Comparison of ENCODE assay signal across 34 cellular contexts in the genomic region with DNA sequence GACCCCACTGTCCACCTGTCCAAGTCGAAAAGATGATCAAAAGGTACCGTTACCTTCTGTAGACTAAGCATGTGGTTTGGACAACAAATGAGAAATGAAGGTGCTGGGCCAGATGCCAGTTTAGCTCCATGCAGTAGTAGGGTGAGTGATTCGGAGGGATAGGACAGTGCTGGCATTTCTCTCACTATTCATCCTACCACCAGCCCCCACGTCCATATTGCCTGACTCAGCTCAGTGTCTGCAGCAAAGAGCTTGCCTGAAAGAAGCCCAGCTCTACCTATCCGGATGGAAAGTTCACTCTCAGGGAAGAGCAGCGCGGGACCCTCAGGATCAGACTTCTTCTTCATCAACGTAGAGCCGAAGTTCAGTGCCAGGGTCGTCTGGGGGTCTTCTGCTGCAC.
"Had no signal": no experiment of that assay in that cellular context is flagged by ENCODE, and none has a peak within 500 bp of the region (broad histone marks: within the 10 kb centered on the region; RNA-seq: fewer than 3 reads in every experiment).

No MANE protein-coding gene starts in this region.

- ATAC-seq: activated CD8-positive, alpha-beta T cell treated with anti-CD3 and anti-CD28 coated beads for 36 hours; activated naive CD4-positive, alpha-beta T cell treated with anti-CD3 and anti-CD28 coated beads, Interleukin-2, amount 50 U/mL, for 72 hours; activated T-cell treated with anti-CD3 and anti-CD28 coated beads, Interleukin-2, amount 50 U/mL, for 4 hours; activated T-cell treated with anti-CD3 and anti-CD28 coated beads, Interleukin-2, amount 50 U/mL, for 72 hours; activated T-helper 17 cell treated with anti-CD3 and anti-CD28 coated beads, Interleukin-2, amount 50 U/mL, for 72 hours; body of pancreas had no signal

- DNase-seq: activated B cell treated with CpG ODN at 0.5 μM for 24 hours; activated CD4-positive, alpha-beta memory T cell treated with anti-CD3 and anti-CD28 coated beads for 36 hours; activated CD4-positive, alpha-beta T cell treated with anti-CD3 and anti-CD28 coated beads for 4 hours; activated CD4-positive, alpha-beta T cell treated with anti-CD3 and anti-CD28 coated beads, Interleukin-2, amount 10 ng/mL, durations not matched to agents 24 days and 14 days; activated CD4-positive, alpha-beta T cell treated with anti-CD3 and anti-CD28 coated beads, Interleukin-2, amount 50 U/mL, for 1 hour; activated CD4-positive, alpha-beta T cell treated with anti-CD3 and anti-CD28 coated beads, Interleukin-2, amount 50 U/mL, for 4 hours; activated CD4-positive, CD25-positive, alpha-beta regulatory T cell treated with anti-CD3 and anti-CD28 coated beads, Interleukin-2, amount 50 U/mL, for 72 hours; activated CD8-positive, alpha-beta memory T cell treated with anti-CD3 and anti-CD28 coated beads, Interleukin-2, amount 50 U/mL, for 4 hours; activated CD8-positive, alpha-beta T cell treated with anti-CD3 and anti-CD28 coated beads for 36 hours; activated effector memory CD4-positive, alpha-beta T cell treated with anti-CD3 and anti-CD28 coated beads, Interleukin-2, amount 50 U/mL, for 16 hours; activated gamma-delta T cell treated with Interleukin-2 at 50 U/mL for 16 hours; activated naive CD4-positive, alpha-beta T cell; activated naive CD4-positive, alpha-beta T cell treated with anti-CD3 and anti-CD28 coated beads for 36 hours; activated naive CD4-positive, alpha-beta T cell treated with anti-CD3 and anti-CD28 coated beads, Interleukin-2, amount 50 U/mL, for 16 hours; activated naive CD8-positive, alpha-beta T cell treated with anti-CD3 and anti-CD28 coated beads for 36 hours; activated T-cell treated with anti-CD3 and anti-CD28 coated beads for 4 hours; activated T-cell treated with anti-CD3 and anti-CD28 coated beads, Interleukin-2, amount 50 U/mL, for 1 hour; activated T-cell treated with anti-CD3 and anti-CD28 coated beads, Interleukin-2, amount 50 U/mL, for 4 hours; activated T-cell treated with anti-CD3 and anti-CD28 coated beads, Interleukin-2, amount 50 U/mL, for 72 hours; adrenal gland; amniotic stem cell; aorta; body of pancreas; brain microvascular endothelial cell; caudate nucleus; cerebellar nuclear complex; T-helper 1 cell; T-helper 2 cell; T-helper 9 cell had no signal

- H3K36me3 ChIP-seq: adrenal gland, brain microvascular endothelial cell, breast epithelium, cardiac muscle cell had no signal

- H3K27me3 ChIP-seq: adrenal gland, body of pancreas, brain microvascular endothelial cell, breast epithelium, cardiac muscle cell had no signal

- H3K4me1 ChIP-seq: body of pancreas, breast epithelium had no signal

- H3K27ac ChIP-seq: adrenal gland, body of pancreas, brain microvascular endothelial cell, breast epithelium, cardiac muscle cell, VCaP had no signal

- H3K4me3 ChIP-seq: adrenal gland, body of pancreas, breast epithelium, cardiac muscle cell had no signal

- H3K9me3 ChIP-seq: adrenal gland, body of pancreas, breast epithelium had no signal
